In the genomic region with DNA sequence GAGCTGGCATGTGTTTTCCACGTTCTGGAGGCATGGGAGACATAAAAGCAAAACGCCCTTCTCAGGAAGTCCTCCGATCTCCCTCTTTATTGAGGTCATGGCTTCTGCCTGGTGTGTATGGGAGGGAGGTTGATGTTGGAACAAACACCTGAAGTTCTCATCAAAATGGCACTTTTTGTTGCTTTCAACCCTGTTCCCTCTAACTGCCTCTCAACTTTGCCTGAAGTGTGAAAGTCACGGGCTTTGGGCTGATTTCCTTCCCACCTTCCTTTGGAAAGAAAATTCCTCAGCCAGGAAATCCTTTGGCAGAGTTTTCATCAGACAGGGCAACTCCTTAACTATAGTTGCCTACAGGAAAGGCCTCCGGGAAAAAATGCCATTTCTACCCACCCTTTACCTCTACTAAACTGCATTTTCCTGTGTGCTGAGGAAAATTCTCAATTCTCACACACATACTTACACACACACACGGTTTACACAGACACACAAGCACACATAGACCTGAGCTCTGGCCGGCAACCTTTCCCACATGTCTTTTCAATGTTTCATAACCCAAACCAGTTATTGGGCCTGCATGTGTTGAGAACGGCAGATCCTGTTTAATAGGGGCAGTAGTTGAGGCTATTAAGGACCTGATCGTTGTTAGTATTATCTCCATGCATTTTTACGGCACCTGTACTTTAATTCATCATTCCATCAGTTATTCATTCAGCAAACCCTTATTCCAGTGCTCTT, we compare ENCODE assay signal across 11 cellular contexts. TPM values are rescaled to one million over a fixed set of nuclear protein-coding genes. Genes with fewer than 3 reads are reported as not detected.
DNase-seq lines count a peak whose midpoint lies in the region; ATAC-seq and TF ChIP-seq lines count a peak whose summit lies in the region.
"Had no signal": no experiment of that assay in that cellular context is flagged by ENCODE, and none has a peak within 500 bp of the region (broad histone marks: within the 10 kb centered on the region; RNA-seq: fewer than 3 reads in every experiment).

No MANE protein-coding gene starts in this region.

- H3K9ac ChIP-seq in skeletal muscle satellite cell (ENCODE audit: low read depth, low read length) = peak overlapping the region; percentile 42

- no peak for ATAC-seq in activated B cell treated with CpG ODN at 0.5 μM for 24 hours (ENCODE audit: low read depth)
- ATAC-seq in GM21619 (IDR thresholded peaks at IDR 0.05; ENCODE audit: unreplicated experiment) = no peak

- no peaks in the 10 kb centered on the region for H3K9me3 Mint-ChIP-seq in CD4-positive, alpha-beta memory T cell
- H3K9me3 Mint-ChIP-seq in activated B cell treated with CpG ODN at 0.5 μM for 24 hours = no peaks in the 10 kb centered on the region

- no peak overlapping the region for H3K4me2 ChIP-seq in skeletal muscle satellite cell (ENCODE audit: low read length)

- H3K27me3 Mint-ChIP-seq in CD4-positive, alpha-beta memory T cell = no peaks in the 10 kb centered on the region
- H3K27me3 Mint-ChIP-seq in activated B cell treated with CpG ODN at 0.5 μM for 24 hours = no peaks in the 10 kb centered on the region
- H3K27me3 Mint-ChIP-seq: progenitor cell of endocrine pancreas had no signal

- peaks cover 21% of the 10 kb centered on the region for H3K4me1 ChIP-seq in CD4-positive, alpha-beta memory T cell (ENCODE audit: insufficient read depth, low read length)
- H3K4me1 ChIP-seq in skeletal muscle satellite cell (ENCODE audit: control insufficient read depth, insufficient read depth, low read length) = peaks cover 62% of the 10 kb centered on the region

- no peak overlapping the region for H3K4me3 ChIP-seq in CD4-positive, alpha-beta memory T cell (ENCODE audit: low read length in 2 of 2)
- H3K4me3 ChIP-seq in skeletal muscle satellite cell (ENCODE audit: low read length) = no peak overlapping the region

- no peak for DNase-seq in CD4-positive, alpha-beta memory T cell
- DNase-seq in activated B cell treated with CpG ODN at 0.5 μM for 24 hours (no peak), C1 segment of cervical spinal cord (lab: John Stamatoyannopoulos, UW) (no peak), posterior vena cava (ENCODE audit: low spot score) (no peak), OCI-M2 (lab: John Stamatoyannopoulos, UW; ENCODE audit: unreplicated experiment) (no peak)
- DNase-seq: activated CD8-positive, alpha-beta memory T cell treated with anti-CD3 and anti-CD28 coated beads, Interleukin-2, amount 50 U/mL, for 4 hours had no signal

- no peak overlapping the region for H3K4me3 Mint-ChIP-seq in CD4-positive, alpha-beta memory T cell
- H3K4me3 Mint-ChIP-seq in activated B cell treated with CpG ODN at 0.5 μM for 24 hours = no peak overlapping the region

- POLR2A ChIA-PET in CD4-positive, alpha-beta memory T cell (lab: Charles Lee; ENCODE audit: partially characterized antibody) = no interaction called here
- POLR2A ChIA-PET in activated B cell treated with CpG ODN at 0.5 μM for 24 hours (lab: Charles Lee) = no interaction called here

- peaks cover 25 to 55% (median 39%) of the 10 kb centered on the region in 4 donors for H3K4me1 Mint-ChIP-seq in CD4-positive, alpha-beta memory T cell
- peaks cover 53% of the 10 kb centered on the region for H3K4me1 Mint-ChIP-seq in activated B cell treated with CpG ODN at 0.5 μM for 24 hours

- peaks cover 36% of the 10 kb centered on the region for H3K36me3 ChIP-seq in CD4-positive, alpha-beta memory T cell (ENCODE audit: insufficient read depth, low read length)
- peaks cover 49% of the 10 kb centered on the region for H3K36me3 ChIP-seq in skeletal muscle satellite cell (ENCODE audit: insufficient read depth, low read length)

- CTCF ChIA-PET in CD4-positive, alpha-beta memory T cell (lab: Charles Lee; ENCODE audit: partially characterized antibody) = no interaction called here
- CTCF ChIA-PET in activated B cell treated with CpG ODN at 0.5 μM for 24 hours (lab: Charles Lee) = no interaction called here

- peak overlapping the region in 5 of 7 donors; percentile 0 to 78 (median 12) for H3K27ac Mint-ChIP-seq in CD4-positive, alpha-beta memory T cell
- H3K27ac Mint-ChIP-seq in activated B cell treated with CpG ODN at 0.5 μM for 24 hours = peak overlapping the region; percentile 1
- H3K27ac Mint-ChIP-seq: progenitor cell of endocrine pancreas had no signal

- no peak overlapping the region for H3K27ac ChIP-seq in CD4-positive, alpha-beta memory T cell (ENCODE audit: low read depth, low read length)
- H3K27ac ChIP-seq in layer of hippocampus (ENCODE audit: low read depth, low read length) = peak overlapping the region; percentile 22

- intact Hi-C loops in CD4-positive, alpha-beta memory T cell (cut with micrococcal nuclease) = no loop called here
- intact Hi-C loops in activated B cell treated with CpG ODN at 0.5 μM for 24 hours (cut with micrococcal nuclease) = no loop called here
- intact Hi-C loops in posterior vena cava (cut with DNase I) = no loop called here

- no peaks in the 10 kb centered on the region for H3K27me3 ChIP-seq in CD4-positive, alpha-beta memory T cell (ENCODE audit: insufficient read depth, low read length)
- no peaks in the 10 kb centered on the region for H3K27me3 ChIP-seq in layer of hippocampus (ENCODE audit: control insufficient read depth, insufficient read depth, low read length)
- no peaks in the 10 kb centered on the region for H3K27me3 ChIP-seq in skeletal muscle satellite cell (ENCODE audit: control insufficient read depth, insufficient read depth, low read length)

- H3K9me3 ChIP-seq in CD4-positive, alpha-beta memory T cell (ENCODE audit: control insufficient read depth in 1 of 2, low read length in 2 of 2) = no peaks in the 10 kb centered on the region
- no peaks in the 10 kb centered on the region for H3K9me3 ChIP-seq in skeletal muscle satellite cell (replicated peaks; ENCODE audit: low read length)

- H3K36me3 Mint-ChIP-seq in CD4-positive, alpha-beta memory T cell = peaks cover 33 to 55% of the 10 kb centered on the region in 2 donors
- peaks cover 61% of the 10 kb centered on the region for H3K36me3 Mint-ChIP-seq in activated B cell treated with CpG ODN at 0.5 μM for 24 hours (ENCODE audit: low read depth)

- no peak for TF ChIP-seq CTCF in activated B cell treated with CpG ODN at 0.5 μM for 24 hours (IDR thresholded peaks at IDR 0.05)

RNA-seq across cellular contexts. Expression of gene CYP17A1, which starts 36.4 kb away (rescaled TPM):
- not detected for total RNA-seq in CD4-positive, alpha-beta memory T cell
- polyA plus RNA-seq in CD4-positive, alpha-beta memory T cell = not detected
- total RNA-seq in activated B cell treated with CpG ODN at 0.5 μM for 24 hours = not detected in 2 replicates
- total RNA-seq in skeletal muscle satellite cell (2012; rRNA removed) = not detected in 2 replicates
- total RNA-seq in posterior vena cava = 1 to 10 TPM in 1 of 2 donors, not detected in 1; 1.6 TPM
- total RNA-seq: NCI-H460, progenitor cell of endocrine pancreas had no signal

RNA-seq across cellular contexts. Expression of gene BORCS7, which starts 53.3 kb away (rescaled TPM):
- 10 to 100 TPM; 14.7 to 17.7 TPM for total RNA-seq in CD4-positive, alpha-beta memory T cell
- 10 to 100 TPM; 29.8 to 63.2 TPM for polyA plus RNA-seq in CD4-positive, alpha-beta memory T cell
- total RNA-seq in activated B cell treated with CpG ODN at 0.5 μM for 24 hours (12.1 and 17.4 TPM in 2 replicates), posterior vena cava (10 to 100 TPM; 17.1 to 20.0 TPM)
- 10.4 and 12.5 TPM in 2 replicates for total RNA-seq in skeletal muscle satellite cell (2012; rRNA removed)

RNA-seq across cellular contexts. Expression of gene WBP1L, which starts 57.0 kb away (rescaled TPM):
- total RNA-seq in CD4-positive, alpha-beta memory T cell = 10 to 100 TPM; 39.3 to 41.1 TPM
- polyA plus RNA-seq in CD4-positive, alpha-beta memory T cell = 10 to 100 TPM; 25.7 to 34.3 TPM
- total RNA-seq in activated B cell treated with CpG ODN at 0.5 μM for 24 hours = 30.5 and 30.8 TPM in 2 replicates
- total RNA-seq in skeletal muscle satellite cell (2012; rRNA removed) = 29.2 and 41.3 TPM in 2 replicates
- total RNA-seq in posterior vena cava = 10 to 100 TPM; 61.4 to 62.7 TPM
